In the genomic region with DNA sequence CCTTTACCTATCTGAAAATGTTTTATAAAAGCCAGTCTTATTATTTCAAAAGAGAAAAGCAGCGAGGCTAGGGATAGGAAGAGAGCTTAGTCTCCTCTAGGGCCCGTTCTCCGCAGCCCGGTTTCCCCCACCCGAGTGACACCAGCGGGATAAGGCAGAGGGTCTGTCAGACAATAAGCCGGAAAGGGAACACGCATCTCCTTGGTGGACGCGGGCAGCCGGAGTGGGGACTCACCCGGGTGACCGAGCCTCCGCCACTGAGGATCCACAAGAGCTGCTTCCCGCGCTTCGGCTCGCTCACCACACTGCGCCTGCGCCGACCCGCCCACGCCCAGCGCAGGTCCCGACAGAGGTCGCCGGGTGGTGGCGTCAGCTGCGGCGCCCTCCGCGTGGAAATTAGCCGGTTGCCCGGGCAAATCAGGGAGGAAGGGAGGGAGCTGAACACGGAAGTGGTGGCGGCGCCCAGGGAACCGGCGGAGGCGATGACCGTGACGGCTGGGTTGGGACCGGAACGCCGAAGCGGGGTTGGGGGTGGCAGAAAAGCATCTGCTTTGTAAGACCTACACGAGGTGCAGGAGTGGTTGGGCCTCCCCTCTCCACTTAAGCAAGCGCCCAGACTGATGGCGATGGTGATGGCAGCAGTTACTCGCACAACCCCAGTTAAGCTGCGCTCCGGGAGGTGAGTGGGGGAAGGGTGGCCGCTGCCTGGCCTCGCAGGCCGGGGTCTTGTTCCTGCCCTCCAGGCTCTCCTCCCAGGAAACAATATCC, we compare ENCODE assay signal across 1 cellular context.
A peak's percentile ranks its signal among the peaks of the same experiment; 100 is the strongest.
TF ChIP-seq lines count a peak whose summit lies in the region.

A gene with protein sequence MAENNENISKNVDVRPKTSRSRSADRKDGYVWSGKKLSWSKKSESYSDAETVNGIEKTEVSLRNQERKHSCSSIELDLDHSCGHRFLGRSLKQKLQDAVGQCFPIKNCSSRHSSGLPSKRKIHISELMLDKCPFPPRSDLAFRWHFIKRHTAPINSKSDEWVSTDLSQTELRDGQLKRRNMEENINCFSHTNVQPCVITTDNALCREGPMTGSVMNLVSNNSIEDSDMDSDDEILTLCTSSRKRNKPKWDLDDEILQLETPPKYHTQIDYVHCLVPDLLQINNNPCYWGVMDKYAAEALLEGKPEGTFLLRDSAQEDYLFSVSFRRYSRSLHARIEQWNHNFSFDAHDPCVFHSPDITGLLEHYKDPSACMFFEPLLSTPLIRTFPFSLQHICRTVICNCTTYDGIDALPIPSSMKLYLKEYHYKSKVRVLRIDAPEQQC (plus strand): TSS at position 444 of the 768 bp plus-strand sequence. CDS start 15,806 bp downstream, outside the sequence.
A gene with protein sequence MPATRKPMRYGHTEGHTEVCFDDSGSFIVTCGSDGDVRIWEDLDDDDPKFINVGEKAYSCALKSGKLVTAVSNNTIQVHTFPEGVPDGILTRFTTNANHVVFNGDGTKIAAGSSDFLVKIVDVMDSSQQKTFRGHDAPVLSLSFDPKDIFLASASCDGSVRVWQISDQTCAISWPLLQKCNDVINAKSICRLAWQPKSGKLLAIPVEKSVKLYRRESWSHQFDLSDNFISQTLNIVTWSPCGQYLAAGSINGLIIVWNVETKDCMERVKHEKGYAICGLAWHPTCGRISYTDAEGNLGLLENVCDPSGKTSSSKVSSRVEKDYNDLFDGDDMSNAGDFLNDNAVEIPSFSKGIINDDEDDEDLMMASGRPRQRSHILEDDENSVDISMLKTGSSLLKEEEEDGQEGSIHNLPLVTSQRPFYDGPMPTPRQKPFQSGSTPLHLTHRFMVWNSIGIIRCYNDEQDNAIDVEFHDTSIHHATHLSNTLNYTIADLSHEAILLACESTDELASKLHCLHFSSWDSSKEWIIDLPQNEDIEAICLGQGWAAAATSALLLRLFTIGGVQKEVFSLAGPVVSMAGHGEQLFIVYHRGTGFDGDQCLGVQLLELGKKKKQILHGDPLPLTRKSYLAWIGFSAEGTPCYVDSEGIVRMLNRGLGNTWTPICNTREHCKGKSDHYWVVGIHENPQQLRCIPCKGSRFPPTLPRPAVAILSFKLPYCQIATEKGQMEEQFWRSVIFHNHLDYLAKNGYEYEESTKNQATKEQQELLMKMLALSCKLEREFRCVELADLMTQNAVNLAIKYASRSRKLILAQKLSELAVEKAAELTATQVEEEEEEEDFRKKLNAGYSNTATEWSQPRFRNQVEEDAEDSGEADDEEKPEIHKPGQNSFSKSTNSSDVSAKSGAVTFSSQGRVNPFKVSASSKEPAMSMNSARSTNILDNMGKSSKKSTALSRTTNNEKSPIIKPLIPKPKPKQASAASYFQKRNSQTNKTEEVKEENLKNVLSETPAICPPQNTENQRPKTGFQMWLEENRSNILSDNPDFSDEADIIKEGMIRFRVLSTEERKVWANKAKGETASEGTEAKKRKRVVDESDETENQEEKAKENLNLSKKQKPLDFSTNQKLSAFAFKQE (minus strand): TSS at position 307 of the 768 bp plus-strand sequence. CDS start 312 bp downstream, outside the sequence.

TF ChIP-seq in HepG2, 621 proteins besides CTCF, POLR2A, EP300 and RAD21 (continued from another document and continues in another):
- TF ChIP-seq, protein P1, sequence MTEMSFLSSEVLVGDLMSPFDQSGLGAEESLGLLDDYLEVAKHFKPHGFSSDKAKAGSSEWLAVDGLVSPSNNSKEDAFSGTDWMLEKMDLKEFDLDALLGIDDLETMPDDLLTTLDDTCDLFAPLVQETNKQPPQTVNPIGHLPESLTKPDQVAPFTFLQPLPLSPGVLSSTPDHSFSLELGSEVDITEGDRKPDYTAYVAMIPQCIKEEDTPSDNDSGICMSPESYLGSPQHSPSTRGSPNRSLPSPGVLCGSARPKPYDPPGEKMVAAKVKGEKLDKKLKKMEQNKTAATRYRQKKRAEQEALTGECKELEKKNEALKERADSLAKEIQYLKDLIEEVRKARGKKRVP (CRISPR knock-in tag; IDR thresholded peaks at IDR 0.05) = peak in 1 of 2 experiments; percentile 82; a peak in 2 of 4 replicates
- 0 out of 2 replicates have a peak, but pooled peaks have one; percentile 74 for TF ChIP-seq ZNF616 (CRISPR knock-in tag; IDR thresholded peaks at IDR 0.05; ENCODE audit: low read depth)
- TF ChIP-seq ATF7 (IDR thresholded peaks at IDR 0.05) = no peak
- peak; percentile 74; the same call in 1 of the 2 replicates for TF ChIP-seq ATF7 (CRISPR knock-in tag; IDR thresholded peaks at IDR 0.05)
- 0 out of 2 replicates have a peak, but pooled peaks have one; percentile 54 for TF ChIP-seq RFXANK (CRISPR knock-in tag; IDR thresholded peaks at IDR 0.05)
- TF ChIP-seq ZNF83 (CRISPR knock-in tag; IDR thresholded peaks at IDR 0.05; ENCODE audit: borderline replicate concordance) = peak; percentile 65; the same call in 1 of the 2 replicates
- TF ChIP-seq ZNF556 (CRISPR knock-in tag; IDR thresholded peaks at IDR 0.05; ENCODE audit: borderline replicate concordance) = peak; percentile 89; the same call in 1 of the 2 replicates
- TF ChIP-seq MED1 (CRISPR knock-in tag; IDR thresholded peaks at IDR 0.05) = no peak; the same call in 1 of the 2 replicates
- peak; percentile 56; the same call in 1 of the 2 replicates for TF ChIP-seq JUND (CRISPR knock-in tag; IDR thresholded peaks at IDR 0.05)
- TF ChIP-seq NFKB2 (CRISPR knock-in tag; IDR thresholded peaks at IDR 0.05; ENCODE audit: borderline replicate concordance) = peak; percentile 56; the same call in 1 of the 2 replicates
- no peak for TF ChIP-seq TRIM24 (CRISPR knock-in tag; IDR thresholded peaks at IDR 0.05)
- TF ChIP-seq ZMAT3 (CRISPR knock-in tag; conservative IDR thresholded peaks at IDR 0.05) = peak; percentile 81; the same call in 1 of the 2 replicates
- TF ChIP-seq ZFAT (CRISPR knock-in tag; conservative IDR thresholded peaks at IDR 0.05) = no peak
- peak in 1 of 2 experiments; percentile 79; a peak in 1 of 4 replicates for TF ChIP-seq KLF16 (CRISPR knock-in tag; IDR thresholded peaks at IDR 0.05)
- TF ChIP-seq ZNF350 (CRISPR knock-in tag; IDR thresholded peaks at IDR 0.05; ENCODE audit: borderline replicate concordance, low read depth) = peak; percentile 93
- TF ChIP-seq SP5 (CRISPR knock-in tag; IDR thresholded peaks at IDR 0.05; ENCODE audit: borderline replicate concordance, low read depth) = peak; percentile 47; the same call in 1 of the 2 replicates
- TF ChIP-seq ZNF543 (CRISPR knock-in tag; IDR thresholded peaks at IDR 0.05) = peak; percentile 72; the same call in 1 of the 2 replicates
- TF ChIP-seq SYNCRIP (IDR thresholded peaks at IDR 0.05; ENCODE audit: insufficient read depth, low read depth, low read length) = no peak
- TF ChIP-seq, protein P2, sequence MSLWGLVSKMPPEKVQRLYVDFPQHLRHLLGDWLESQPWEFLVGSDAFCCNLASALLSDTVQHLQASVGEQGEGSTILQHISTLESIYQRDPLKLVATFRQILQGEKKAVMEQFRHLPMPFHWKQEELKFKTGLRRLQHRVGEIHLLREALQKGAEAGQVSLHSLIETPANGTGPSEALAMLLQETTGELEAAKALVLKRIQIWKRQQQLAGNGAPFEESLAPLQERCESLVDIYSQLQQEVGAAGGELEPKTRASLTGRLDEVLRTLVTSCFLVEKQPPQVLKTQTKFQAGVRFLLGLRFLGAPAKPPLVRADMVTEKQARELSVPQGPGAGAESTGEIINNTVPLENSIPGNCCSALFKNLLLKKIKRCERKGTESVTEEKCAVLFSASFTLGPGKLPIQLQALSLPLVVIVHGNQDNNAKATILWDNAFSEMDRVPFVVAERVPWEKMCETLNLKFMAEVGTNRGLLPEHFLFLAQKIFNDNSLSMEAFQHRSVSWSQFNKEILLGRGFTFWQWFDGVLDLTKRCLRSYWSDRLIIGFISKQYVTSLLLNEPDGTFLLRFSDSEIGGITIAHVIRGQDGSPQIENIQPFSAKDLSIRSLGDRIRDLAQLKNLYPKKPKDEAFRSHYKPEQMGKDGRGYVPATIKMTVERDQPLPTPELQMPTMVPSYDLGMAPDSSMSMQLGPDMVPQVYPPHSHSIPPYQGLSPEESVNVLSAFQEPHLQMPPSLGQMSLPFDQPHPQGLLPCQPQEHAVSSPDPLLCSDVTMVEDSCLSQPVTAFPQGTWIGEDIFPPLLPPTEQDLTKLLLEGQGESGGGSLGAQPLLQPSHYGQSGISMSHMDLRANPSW (CRISPR knock-in tag; IDR thresholded peaks at IDR 0.05; ENCODE audit: borderline replicate concordance) = peak; percentile 77; the same call in 1 of the 2 replicates
- peak; percentile 97 for TF ChIP-seq ATF1 (CRISPR knock-in tag; IDR thresholded peaks at IDR 0.05)
- 0 out of 2 replicates have a peak, but pooled peaks have one; percentile 19 for TF ChIP-seq KLF6 (CRISPR knock-in tag; IDR thresholded peaks at IDR 0.05)
- peak; percentile 83 for TF ChIP-seq PRPF4 (IDR thresholded peaks at IDR 0.05; ENCODE audit: low read depth, low read length, poor library complexity, severe bottlenecking)
- TF ChIP-seq TOE1 (CRISPR knock-in tag; IDR thresholded peaks at IDR 0.05) = no peak
- TF ChIP-seq NRL (CRISPR knock-in tag; IDR thresholded peaks at IDR 0.05; ENCODE audit: borderline replicate concordance) = peak; percentile 73
- peak; percentile 69; the same call in 1 of the 2 replicates for TF ChIP-seq ZNF451 (CRISPR knock-in tag; IDR thresholded peaks at IDR 0.05)
- peak; percentile 94 for TF ChIP-seq CCDC6 (CRISPR knock-in tag; IDR thresholded peaks at IDR 0.05)
- TF ChIP-seq ZNF747 (CRISPR knock-in tag; IDR thresholded peaks at IDR 0.05; ENCODE audit: borderline replicate concordance) = 0 out of 2 replicates have a peak, but pooled peaks have one; percentile 67
- TF ChIP-seq SMAD1 (CRISPR knock-in tag; IDR thresholded peaks at IDR 0.05; ENCODE audit: borderline replicate concordance, low read depth) = peak; percentile 86; the same call in 1 of the 2 replicates
- TF ChIP-seq ZFP90 (CRISPR knock-in tag; IDR thresholded peaks at IDR 0.05; ENCODE audit: borderline replicate concordance) = peak; percentile 89
- peak; percentile 88 for TF ChIP-seq NR2C2 (CRISPR knock-in tag; IDR thresholded peaks at IDR 0.05; ENCODE audit: borderline replicate concordance)
- TF ChIP-seq HIVEP1 (CRISPR knock-in tag; IDR thresholded peaks at IDR 0.05) = peak; percentile 73; the same call in 1 of the 2 replicates
- TF ChIP-seq SP4 (CRISPR knock-in tag; IDR thresholded peaks at IDR 0.05) = peak; percentile 96
- TF ChIP-seq ATAD3A (CRISPR knock-in tag; IDR thresholded peaks at IDR 0.05) = no peak
- peak; percentile 72 for TF ChIP-seq ESRRA (CRISPR knock-in tag; IDR thresholded peaks at IDR 0.05; ENCODE audit: low read depth)
- TF ChIP-seq, protein P3, sequence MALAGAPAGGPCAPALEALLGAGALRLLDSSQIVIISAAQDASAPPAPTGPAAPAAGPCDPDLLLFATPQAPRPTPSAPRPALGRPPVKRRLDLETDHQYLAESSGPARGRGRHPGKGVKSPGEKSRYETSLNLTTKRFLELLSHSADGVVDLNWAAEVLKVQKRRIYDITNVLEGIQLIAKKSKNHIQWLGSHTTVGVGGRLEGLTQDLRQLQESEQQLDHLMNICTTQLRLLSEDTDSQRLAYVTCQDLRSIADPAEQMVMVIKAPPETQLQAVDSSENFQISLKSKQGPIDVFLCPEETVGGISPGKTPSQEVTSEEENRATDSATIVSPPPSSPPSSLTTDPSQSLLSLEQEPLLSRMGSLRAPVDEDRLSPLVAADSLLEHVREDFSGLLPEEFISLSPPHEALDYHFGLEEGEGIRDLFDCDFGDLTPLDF (CRISPR knock-in tag; IDR thresholded peaks at IDR 0.05) = peak; percentile 94
- no peak for TF ChIP-seq ZNF12 (CRISPR knock-in tag; IDR thresholded peaks at IDR 0.05)
- TF ChIP-seq TEAD3 (CRISPR knock-in tag; optimal IDR thresholded peaks at IDR 0.05; ENCODE audit: borderline replicate concordance) = peak; percentile 39
- TF ChIP-seq HNF4G (IDR thresholded peaks at IDR 0.05; ENCODE audit: borderline replicate concordance, low read depth, low read length) = no peak
- TF ChIP-seq HNF4G (CRISPR knock-in tag; IDR thresholded peaks at IDR 0.05; ENCODE audit: borderline replicate concordance, low read depth) = 0 out of 2 replicates have a peak, but pooled peaks have one; percentile 43
- peak; percentile 44; the same call in 1 of the 2 replicates for TF ChIP-seq RFX3 (CRISPR knock-in tag; IDR thresholded peaks at IDR 0.05)
- peak; percentile 99 for TF ChIP-seq ELF1 (CRISPR knock-in tag; IDR thresholded peaks at IDR 0.05)
- no peak for TF ChIP-seq ZNF7 (CRISPR knock-in tag; IDR thresholded peaks at IDR 0.05)
- TF ChIP-seq MBD4 (IDR thresholded peaks at IDR 0.05; ENCODE audit: borderline replicate concordance, low read length) = no peak
- no peak; the same call in none of the 2 replicates for TF ChIP-seq ISL2 (CRISPR knock-in tag; IDR thresholded peaks at IDR 0.05)
- peak; percentile 33; the same call in 1 of the 2 replicates for TF ChIP-seq RELA (CRISPR knock-in tag; IDR thresholded peaks at IDR 0.05)
- peak; percentile 69 for TF ChIP-seq ZFX (CRISPR knock-in tag; IDR thresholded peaks at IDR 0.05; ENCODE audit: low read depth)
- TF ChIP-seq, protein P4, sequence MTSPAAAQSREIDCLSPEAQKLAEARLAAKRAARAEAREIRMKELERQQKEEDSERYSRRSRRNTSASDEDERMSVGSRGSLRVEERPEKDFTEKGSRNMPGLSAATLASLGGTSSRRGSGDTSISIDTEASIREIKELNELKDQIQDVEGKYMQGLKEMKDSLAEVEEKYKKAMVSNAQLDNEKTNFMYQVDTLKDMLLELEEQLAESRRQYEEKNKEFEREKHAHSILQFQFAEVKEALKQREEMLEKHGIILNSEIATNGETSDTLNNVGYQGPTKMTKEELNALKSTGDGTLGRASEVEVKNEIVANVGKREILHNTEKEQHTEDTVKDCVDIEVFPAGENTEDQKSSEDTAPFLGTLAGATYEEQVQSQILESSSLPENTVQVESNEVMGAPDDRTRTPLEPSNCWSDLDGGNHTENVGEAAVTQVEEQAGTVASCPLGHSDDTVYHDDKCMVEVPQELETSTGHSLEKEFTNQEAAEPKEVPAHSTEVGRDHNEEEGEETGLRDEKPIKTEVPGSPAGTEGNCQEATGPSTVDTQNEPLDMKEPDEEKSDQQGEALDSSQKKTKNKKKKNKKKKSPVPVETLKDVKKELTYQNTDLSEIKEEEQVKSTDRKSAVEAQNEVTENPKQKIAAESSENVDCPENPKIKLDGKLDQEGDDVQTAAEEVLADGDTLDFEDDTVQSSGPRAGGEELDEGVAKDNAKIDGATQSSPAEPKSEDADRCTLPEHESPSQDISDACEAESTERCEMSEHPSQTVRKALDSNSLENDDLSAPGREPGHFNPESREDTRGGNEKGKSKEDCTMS (CRISPR knock-in tag; conservative IDR thresholded peaks at IDR 0.05) = no peak
- TF ChIP-seq, protein P5, sequence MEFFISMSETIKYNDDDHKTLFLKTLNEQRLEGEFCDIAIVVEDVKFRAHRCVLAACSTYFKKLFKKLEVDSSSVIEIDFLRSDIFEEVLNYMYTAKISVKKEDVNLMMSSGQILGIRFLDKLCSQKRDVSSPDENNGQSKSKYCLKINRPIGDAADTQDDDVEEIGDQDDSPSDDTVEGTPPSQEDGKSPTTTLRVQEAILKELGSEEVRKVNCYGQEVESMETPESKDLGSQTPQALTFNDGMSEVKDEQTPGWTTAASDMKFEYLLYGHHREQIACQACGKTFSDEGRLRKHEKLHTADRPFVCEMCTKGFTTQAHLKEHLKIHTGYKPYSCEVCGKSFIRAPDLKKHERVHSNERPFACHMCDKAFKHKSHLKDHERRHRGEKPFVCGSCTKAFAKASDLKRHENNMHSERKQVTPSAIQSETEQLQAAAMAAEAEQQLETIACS (CRISPR knock-in tag; IDR thresholded peaks at IDR 0.05) = no peak
- no peak for TF ChIP-seq ZNF790 (CRISPR knock-in tag; IDR thresholded peaks at IDR 0.05; ENCODE audit: borderline replicate concordance)
- no peak for TF ChIP-seq ZC3H4 (CRISPR knock-in tag; IDR thresholded peaks at IDR 0.05; ENCODE audit: borderline replicate concordance)
- 0 out of 2 replicates have a peak, but pooled peaks have one; percentile 57 for TF ChIP-seq GTF3A (CRISPR knock-in tag; conservative IDR thresholded peaks at IDR 0.05)
- peak; percentile 89; the same call in 1 of the 2 replicates for TF ChIP-seq ZNF788 (CRISPR knock-in tag; IDR thresholded peaks at IDR 0.05; ENCODE audit: borderline replicate concordance)
- TF ChIP-seq ZBTB7A (CRISPR knock-in tag; IDR thresholded peaks at IDR 0.05) = no peak; the same call in 1 of the 2 replicates
